ENCODE assay signal across 1 cellular context in the genomic region with DNA sequence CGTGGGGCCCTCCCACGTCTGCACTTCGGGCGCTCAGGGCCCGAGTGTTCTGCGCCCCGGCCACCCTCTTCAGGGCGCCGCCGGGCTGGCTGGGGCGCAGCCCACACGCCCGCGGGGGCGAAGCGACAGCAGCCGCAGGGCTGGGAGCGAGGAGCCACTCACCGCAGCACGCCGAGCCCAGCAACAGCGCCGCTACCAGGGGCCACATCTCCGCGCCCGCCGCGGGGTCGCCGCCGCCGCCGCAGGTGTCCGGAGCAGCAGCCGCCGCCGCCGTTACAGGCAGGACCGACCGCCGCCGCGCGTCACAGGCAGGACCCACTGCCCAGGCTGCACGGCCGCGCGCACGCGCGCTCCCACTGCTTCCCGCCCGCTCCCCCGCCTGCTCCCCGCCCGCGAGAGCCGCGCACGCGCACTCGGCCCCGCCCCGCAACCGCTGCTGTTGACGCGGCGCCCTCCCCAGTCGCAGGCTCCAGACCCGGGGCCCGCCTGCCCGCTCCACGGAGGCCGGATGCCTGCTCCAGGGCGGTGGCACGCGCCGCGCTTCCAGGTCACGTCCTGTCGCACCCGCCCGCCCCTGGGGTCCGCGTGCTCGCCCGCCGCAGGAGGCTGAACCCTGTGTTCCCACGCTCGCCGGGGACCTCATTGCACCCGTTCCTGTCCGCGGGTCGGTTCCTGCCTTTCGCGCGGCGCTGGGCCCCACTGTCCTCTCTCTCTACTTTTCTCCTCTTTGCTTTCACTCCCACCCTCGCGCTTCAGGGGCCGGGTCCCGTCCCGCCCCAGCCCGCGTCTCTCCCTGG.
A peak's percentile ranks its signal among the peaks of the same experiment; 100 is the strongest.
TF ChIP-seq lines count a peak whose summit lies in the region.

Gene CD47, minus strand, starts transcription at position 331 of the 797 bp plus-strand sequence. Its CDS starts 123 bp downstream, at position 208.

TF ChIP-seq in K562, 482 proteins besides CTCF, POLR2A, EP300 and RAD21 (continued from another document):
- TF ChIP-seq, protein P1, sequence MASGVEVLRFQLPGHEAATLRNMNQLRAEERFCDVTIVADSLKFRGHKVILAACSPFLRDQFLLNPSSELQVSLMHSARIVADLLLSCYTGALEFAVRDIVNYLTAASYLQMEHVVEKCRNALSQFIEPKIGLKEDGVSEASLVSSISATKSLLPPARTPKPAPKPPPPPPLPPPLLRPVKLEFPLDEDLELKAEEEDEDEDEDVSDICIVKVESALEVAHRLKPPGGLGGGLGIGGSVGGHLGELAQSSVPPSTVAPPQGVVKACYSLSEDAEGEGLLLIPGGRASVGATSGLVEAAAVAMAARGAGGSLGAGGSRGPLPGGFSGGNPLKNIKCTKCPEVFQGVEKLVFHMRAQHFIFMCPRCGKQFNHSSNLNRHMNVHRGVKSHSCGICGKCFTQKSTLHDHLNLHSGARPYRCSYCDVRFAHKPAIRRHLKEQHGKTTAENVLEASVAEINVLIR (CRISPR knock-in tag; IDR thresholded peaks at IDR 0.05): 0 out of 2 replicates have a peak, but pooled peaks have one; percentile 35
- TF ChIP-seq GATA2 (CRISPR knock-in tag; IDR thresholded peaks at IDR 0.05): no peak
- TF ChIP-seq MECOM (CRISPR knock-in tag; IDR thresholded peaks at IDR 0.05): no peak
- TF ChIP-seq, protein P2, sequence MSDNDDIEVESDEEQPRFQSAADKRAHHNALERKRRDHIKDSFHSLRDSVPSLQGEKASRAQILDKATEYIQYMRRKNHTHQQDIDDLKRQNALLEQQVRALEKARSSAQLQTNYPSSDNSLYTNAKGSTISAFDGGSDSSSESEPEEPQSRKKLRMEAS (CRISPR knock-in tag; IDR thresholded peaks at IDR 0.05): peak; percentile 85
- TF ChIP-seq ZBTB1 (CRISPR knock-in tag; IDR thresholded peaks at IDR 0.05; ENCODE audit: borderline replicate concordance, low read depth): peak; percentile 34; the same call in 1 of the 2 replicates
- 0 out of 2 replicates have a peak, but pooled peaks have one; percentile 12 for TF ChIP-seq ZNF57 (CRISPR knock-in tag; IDR thresholded peaks at IDR 0.05)
- peak; percentile 87 for TF ChIP-seq POLR2G (IDR thresholded peaks at IDR 0.05; ENCODE audit: low read depth, low read length)
- TF ChIP-seq MTA3 (IDR thresholded peaks at IDR 0.05; ENCODE audit: borderline replicate concordance): 0 out of 2 replicates have a peak, but pooled peaks have one; percentile 13
- TF ChIP-seq NFIX (CRISPR knock-in tag; IDR thresholded peaks at IDR 0.05; ENCODE audit: low read depth): no peak
- TF ChIP-seq ZNF175 (CRISPR knock-in tag; IDR thresholded peaks at IDR 0.05; ENCODE audit: low read depth): 0 out of 2 replicates have a peak, but pooled peaks have one; percentile 26
- peak; percentile 83 for TF ChIP-seq MGA (IDR thresholded peaks at IDR 0.05)
- TF ChIP-seq HDAC8 (tag; IDR thresholded peaks at IDR 0.05): no peak
- peak; percentile 58 for TF ChIP-seq BHLHE40 (IDR thresholded peaks at IDR 0.05; ENCODE audit: low read length)
- no peak for TF ChIP-seq STAT5B (CRISPR knock-in tag; IDR thresholded peaks at IDR 0.05)
- peak; percentile 55 for TF ChIP-seq RBBP5 (IDR thresholded peaks at IDR 0.05; ENCODE audit: borderline replicate concordance, insufficient read depth, low read length, poor library complexity, severe bottlenecking)
- no peak for TF ChIP-seq ZNF165 (CRISPR knock-in tag; IDR thresholded peaks at IDR 0.05; ENCODE audit: borderline replicate concordance)
- TF ChIP-seq CXXC5 (CRISPR knock-in tag; IDR thresholded peaks at IDR 0.05): 0 out of 2 replicates have a peak, but pooled peaks have one; percentile 36
- TF ChIP-seq ZNF431 (CRISPR knock-in tag; IDR thresholded peaks at IDR 0.05): 0 out of 2 replicates have a peak, but pooled peaks have one; percentile 33
TF ChIP-seq in K562: peak in this region for 47.
